ENCODE assay signal across 1 cellular context in genomic region chr17:34765291-34765690, GRCh38.
TF ChIP-seq lines count a peak whose summit lies in the region.

No MANE protein-coding gene starts in this region.

TF ChIP-seq in H1, 55 proteins besides CTCF, POLR2A, EP300 and RAD21:
- no peak for TF ChIP-seq E2F6 (IDR thresholded peaks at IDR 0.05)
- TF ChIP-seq RFX5 (IDR thresholded peaks at IDR 0.05; ENCODE audit: borderline replicate concordance, low read depth, low read length): no peak
- TF ChIP-seq POLR2AphosphoS5 (IDR thresholded peaks at IDR 0.05; ENCODE audit: low read depth, low read length): no peak
- no peak for TF ChIP-seq JUN (IDR thresholded peaks at IDR 0.05; ENCODE audit: low read depth, low read length)
- no peak for TF ChIP-seq RBBP5 (IDR thresholded peaks at IDR 0.05; ENCODE audit: borderline replicate concordance, low read depth, low read length)
- TF ChIP-seq SAP30 (IDR thresholded peaks at IDR 0.05; ENCODE audit: insufficient read depth, insufficient replicate concordance, low read length): no peak
- no peak for TF ChIP-seq ASH2L (IDR thresholded peaks at IDR 0.05; ENCODE audit: low read length)
- no peak for TF ChIP-seq SP2 (IDR thresholded peaks at IDR 0.05; ENCODE audit: low read length)
- TF ChIP-seq CBX5 (IDR thresholded peaks at IDR 0.05; ENCODE audit: low read depth, low read length): no peak
- no peak for TF ChIP-seq SUZ12 (IDR thresholded peaks at IDR 0.05; ENCODE audit: low read length)
- no peak for TF ChIP-seq NANOG (IDR thresholded peaks at IDR 0.05; ENCODE audit: insufficient read depth, low read depth, low read length, poor library complexity, severe bottlenecking)
- TF ChIP-seq KDM5A (IDR thresholded peaks at IDR 0.05; ENCODE audit: low read length): no peak
- no peak for TF ChIP-seq FOSL1 (IDR thresholded peaks at IDR 0.05; ENCODE audit: insufficient read depth, low read depth, low read length)
- TF ChIP-seq CREB1 (IDR thresholded peaks at IDR 0.05): no peak
- TF ChIP-seq SRF (IDR thresholded peaks at IDR 0.05; ENCODE audit: low read depth, low read length): no peak
- no peak for TF ChIP-seq SP1 (IDR thresholded peaks at IDR 0.05; ENCODE audit: low read depth, low read length)
- TF ChIP-seq TBP (IDR thresholded peaks at IDR 0.05; ENCODE audit: low read depth, low read length): no peak
- no peak for TF ChIP-seq CHD1 (IDR thresholded peaks at IDR 0.05; ENCODE audit: low read depth, low read length)
- TF ChIP-seq CTBP2 (IDR thresholded peaks at IDR 0.05; ENCODE audit: borderline replicate concordance, insufficient read depth, insufficient read length, low read length): no peak
